ENCODE assay signal across 25 cellular contexts in genomic region chr20:272718-273117, GRCh38. TPM values are rescaled to one million over a fixed set of nuclear protein-coding genes. Genes with fewer than 3 reads are reported as not detected.
"Had no signal": no experiment of that assay in that cellular context is flagged by ENCODE, and none has a peak within 500 bp of the region (broad histone marks: within the 10 kb centered on the region; RNA-seq: fewer than 3 reads in every experiment).

No MANE protein-coding gene starts in this region.

- H3K36me3 ChIP-seq: neural progenitor cell had no signal

- H3K27ac ChIP-seq: heart right ventricle, lower lobe of right lung, neural progenitor cell, spleen, upper lobe of left lung had no signal

- DNase-seq: activated B cell treated with CpG ODN at 0.5 μM for 24 hours; activated CD4-positive, alpha-beta T cell treated with anti-CD3 and anti-CD28 coated beads for 4 hours; activated CD4-positive, alpha-beta T cell treated with anti-CD3 and anti-CD28 coated beads, Interleukin-2, amount 50 U/mL, for 48 hours; activated effector memory CD4-positive, alpha-beta T cell treated with Interleukin-2 at 50 U/mL for 16 hours; activated naive CD4-positive, alpha-beta T cell treated with anti-CD3 and anti-CD28 coated beads, Interleukin-2, amount 10 ng/mL, durations not matched to agents 7 days and 5 days; activated naive CD8-positive, alpha-beta T cell treated with anti-CD3 and anti-CD28 coated beads, Interleukin-2, amount 50 U/mL, for 24 hours; activated T-cell treated with anti-CD3 and anti-CD28 coated beads, Interleukin-2, amount 50 U/mL, for 72 hours; cerebellar nuclear complex; cortex of kidney; heart right ventricle; left colon; lower lobe of right lung; mesendoderm; naive thymus-derived CD8-positive, alpha-beta T cell; spleen; stimulated activated CD4-positive, alpha-beta T cell treated with anti-CD3 and anti-CD28 coated beads, Interleukin-4, amount 100 ng/mL, for 1 hour; stimulated activated naive CD8-positive, alpha-beta T cell treated with anti-CD3 and anti-CD28 coated beads, Interleukin-15, Interleukin-2, amounts not matched to agents 100 U/mL and 50 U/mL, for 24 hours; T-helper 17 cell; upper lobe of left lung had no signal

- H3K4me1 ChIP-seq: heart right ventricle, lower lobe of right lung, neural progenitor cell, spleen, upper lobe of left lung had no signal

- ATAC-seq: activated naive CD8-positive, alpha-beta T cell treated with anti-CD3 and anti-CD28 coated beads, Interleukin-2, amount 50 U/mL, for 24 hours; activated T-cell treated with anti-CD3 and anti-CD28 coated beads, Interleukin-2, amount 50 U/mL, for 72 hours; heart right ventricle; left colon; lower lobe of right lung; naive thymus-derived CD8-positive, alpha-beta T cell; stimulated activated naive CD8-positive, alpha-beta T cell treated with anti-CD3 and anti-CD28 coated beads, Interleukin-15, Interleukin-2, amounts not matched to agents 100 U/mL and 50 U/mL, for 24 hours; T-helper 17 cell had no signal

- H3K27me3 ChIP-seq: heart right ventricle, neural progenitor cell, spleen, upper lobe of left lung had no signal

- H3K9me3 ChIP-seq: heart right ventricle, lower lobe of right lung, spleen, upper lobe of left lung had no signal

- H3K4me3 ChIP-seq: heart right ventricle, lower lobe of right lung, neural progenitor cell, spleen, upper lobe of left lung had no signal

RNA-seq across cellular contexts. Expression of gene DEFB132, which starts 15.2 kb away (rescaled TPM):
- total RNA-seq: activated B cell treated with CpG ODN at 0.5 μM for 24 hours; activated T-cell treated with anti-CD3 and anti-CD28 coated beads, Interleukin-2, amount 50 U/mL, for 72 hours; epithelial cell of proximal tubule; left colon; lower lobe of right lung; naive thymus-derived CD8-positive, alpha-beta T cell; posterior vena cava; renal cortical epithelial cell; spleen; T-helper 17 cell; upper lobe of left lung had no signal

RNA-seq across cellular contexts. Expression of gene DEFB129, which starts 45.7 kb away (rescaled TPM):
- total RNA-seq: activated B cell treated with CpG ODN at 0.5 μM for 24 hours; activated T-cell treated with anti-CD3 and anti-CD28 coated beads, Interleukin-2, amount 50 U/mL, for 72 hours; epithelial cell of proximal tubule; heart right ventricle; left colon; lower lobe of right lung; naive thymus-derived CD8-positive, alpha-beta T cell; omental fat pad; posterior vena cava; renal cortical epithelial cell; spleen; subcutaneous adipose tissue; T-helper 17 cell; upper lobe of left lung had no signal
